ENCODE assay signal across 8 cellular contexts in genomic region chrX:110992611-110993010, GRCh38.
DNase-seq lines count a peak whose midpoint lies in the region; ATAC-seq and TF ChIP-seq lines count a peak whose summit lies in the region.

No MANE protein-coding gene starts in this region.

- H3K27me3 ChIP-seq in A673 (replicated peaks; ENCODE audit: insufficient read depth, low read depth, low read length, poor library complexity), result peaks cover 19% of the 10 kb centered on the region

- H3K4me3 Mint-ChIP-seq in activated CD4-positive, alpha-beta memory T cell treated with anti-CD3 and anti-CD28 coated beads for 36 hours, result no peak overlapping the region

- no peaks in the 10 kb centered on the region for H3K9me3 Mint-ChIP-seq in activated CD4-positive, alpha-beta memory T cell treated with anti-CD3 and anti-CD28 coated beads for 36 hours

- CTCF ChIA-PET in A673 (lab: Charles Lee), result interaction anchor here (1.1 kb wide), 1 partner anchor 252 kb away, joined by 3 read pairs; no protein-coding TSS in a partner anchor
- CTCF ChIA-PET in activated CD4-positive, alpha-beta memory T cell treated with anti-CD3 and anti-CD28 coated beads for 36 hours (lab: Charles Lee), result interaction anchor here (0.8 to 2.0 kb wide), 7 partner anchors 12 to 253 kb away, joined by 3 to 10 read pairs (median 4); no protein-coding TSS in a partner anchor

- H3K4me3 ChIP-seq in A673 (ENCODE audit: low read depth, low read length, poor library complexity, severe bottlenecking) (no peak overlapping the region), LNCaP clone FGC (ENCODE audit: low read depth, low read length) (no peak overlapping the region)

- no peaks in the 10 kb centered on the region for H3K4me1 ChIP-seq in A673 (ENCODE audit: insufficient read depth, low read length, poor library complexity, severe bottlenecking)

- peaks cover 2% of the 10 kb centered on the region for H3K27me3 Mint-ChIP-seq in activated CD4-positive, alpha-beta memory T cell treated with anti-CD3 and anti-CD28 coated beads for 36 hours

- DNase-seq in A673 (ENCODE audit: low spot score) (peak; percentile 19), GM10266 (ENCODE audit: extremely low spot score) (peak; percentile 10), LNCaP clone FGC (ENCODE audit: low read depth) (no peak), iPS-NIHi7 (ENCODE audit: extremely low spot score) (peak; percentile 78)
- DNase-seq in activated CD4-positive, alpha-beta memory T cell treated with anti-CD3 and anti-CD28 coated beads for 36 hours, result peak; percentile 22

- H3K4me1 Mint-ChIP-seq in activated CD4-positive, alpha-beta memory T cell treated with anti-CD3 and anti-CD28 coated beads for 36 hours (ENCODE audit: low read depth), result no peaks in the 10 kb centered on the region

- no peaks in the 10 kb centered on the region for H3K36me3 ChIP-seq in A673 (ENCODE audit: insufficient read depth, low read length, poor library complexity, severe bottlenecking)

- H3K27ac Mint-ChIP-seq in activated CD4-positive, alpha-beta memory T cell treated with anti-CD3 and anti-CD28 coated beads for 36 hours, result no peak overlapping the region

- intact Hi-C loops in A673 (cut with micrococcal nuclease; ENCODE audit: unreplicated experiment), result loop anchor here (1.0 to 2.0 kb wide), 2 partner anchors 108 to 252 kb away; no protein-coding TSS in a partner anchor
- intact Hi-C loops in activated CD4-positive, alpha-beta memory T cell treated with anti-CD3 and anti-CD28 coated beads for 36 hours (cut with micrococcal nuclease), result loop anchor here (1.0 to 10.0 kb wide), 3 partner anchors 107 to 452 kb away; no protein-coding TSS in a partner anchor

- H3K27ac ChIP-seq in A673 (ENCODE audit: low read depth, low read length, poor library complexity, severe bottlenecking), result no peak overlapping the region

- POLR2A ChIA-PET in A673 (lab: Charles Lee; ENCODE audit: low non-redundant PET), result no interaction called here
- POLR2A ChIA-PET in activated CD4-positive, alpha-beta memory T cell treated with anti-CD3 and anti-CD28 coated beads for 36 hours (lab: Charles Lee), result no interaction called here

- BruUV-seq in A673 (replicated peaks; lab: Mats Ljungman, UMichigan), result no TSS peak

- H3K36me3 Mint-ChIP-seq in activated CD4-positive, alpha-beta memory T cell treated with anti-CD3 and anti-CD28 coated beads for 36 hours, result no peaks in the 10 kb centered on the region

- TF ChIP-seq CTCF in A673 (conservative IDR thresholded peaks at IDR 0.05; ENCODE audit: low read depth, low read length) (peak; percentile 66), GM10266 (IDR thresholded peaks at IDR 0.05; ENCODE audit: control insufficient read depth, insufficient read depth, low read depth, missing control alignments) (peak; percentile 21), LNCaP clone FGC (IDR thresholded peaks at IDR 0.05; ENCODE audit: control insufficient read depth, extremely low read depth, insufficient read depth) (peak; percentile 52)

- H3K9me3 ChIP-seq in A673 (ENCODE audit: low read depth, low read length, poor library complexity, severe bottlenecking), result no peaks in the 10 kb centered on the region

- ATAC-seq in GM21717 (IDR thresholded peaks at IDR 0.05; ENCODE audit: unreplicated experiment) (no peak), GM21381 (IDR thresholded peaks at IDR 0.05; ENCODE audit: unreplicated experiment) (no peak), HG03460 (IDR thresholded peaks at IDR 0.05; ENCODE audit: unreplicated experiment) (no peak)
